In the genomic region with DNA sequence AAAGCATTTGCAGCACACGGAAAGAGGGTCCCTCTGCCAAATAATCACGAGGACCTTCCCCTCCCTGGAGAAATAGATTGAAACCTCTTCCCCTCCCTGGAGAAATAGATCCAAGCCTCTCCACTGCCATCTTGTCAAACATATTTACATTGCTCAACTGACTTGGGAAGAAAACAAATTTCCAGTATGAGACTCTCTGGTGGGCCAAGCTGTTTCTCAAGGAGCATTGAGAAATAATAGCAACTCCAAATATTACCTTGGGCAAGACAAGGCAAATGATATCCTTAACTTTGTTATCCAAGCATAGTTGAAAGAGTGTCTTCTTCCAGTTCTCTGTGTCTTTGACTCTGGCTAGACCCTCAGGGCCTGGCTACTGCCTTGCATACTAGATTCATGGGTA, we compare ENCODE assay signal across 8 cellular contexts.
"Had no signal": no experiment of that assay in that cellular context is flagged by ENCODE, and none has a peak within 500 bp of the region (broad histone marks: within the 10 kb centered on the region; RNA-seq: fewer than 3 reads in every experiment).

No MANE protein-coding gene starts in this region.

- H3K36me3 Mint-ChIP-seq: IgD-negative memory B cell had no signal

- H2AFZ ChIP-seq: GM23248 had no signal

- ATAC-seq: HCT116, HepG2 had no signal

- H3K9ac ChIP-seq: GM23248 had no signal

- H3K4me1 ChIP-seq: HAP-1 had no signal

- H3K4me1 Mint-ChIP-seq: IgD-negative memory B cell had no signal

- H3K9me3 Mint-ChIP-seq: IgD-negative memory B cell had no signal

- H3K27ac ChIP-seq: GM23248, HL-60 had no signal

- H3K36me3 ChIP-seq: HAP-1 had no signal

- H3K4me3 ChIP-seq: GM23248, HAP-1 had no signal

- H3K27ac Mint-ChIP-seq: IgD-negative memory B cell had no signal

- H3K9me3 ChIP-seq: HAP-1 had no signal

- H3K4me3 Mint-ChIP-seq: IgD-negative memory B cell had no signal

- DNase-seq: GM23248, GOT3, H7 had no signal
